Comparison of ENCODE assay signal across 21 cellular contexts in the genomic region with DNA sequence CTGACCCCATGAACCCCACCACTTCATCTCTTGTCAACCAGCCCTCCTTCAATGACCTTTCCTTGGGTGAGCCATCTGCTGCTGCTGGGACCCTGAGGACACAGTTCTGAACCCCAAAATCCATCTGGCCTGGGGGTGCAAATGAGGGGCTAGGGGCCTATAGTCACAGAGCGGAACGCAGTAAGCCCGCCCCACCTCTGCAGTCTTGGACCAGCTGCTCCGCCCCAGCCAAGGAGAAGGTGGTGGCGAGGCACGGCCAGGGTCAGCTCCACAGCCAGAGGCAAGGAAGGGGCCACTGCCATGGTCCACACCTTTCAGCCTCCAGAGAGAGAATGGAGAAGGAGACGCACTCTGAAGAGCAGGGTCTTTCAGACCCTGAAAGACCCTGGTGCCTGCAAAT. TPM values are rescaled to one million over a fixed set of nuclear protein-coding genes. Genes with fewer than 3 reads are reported as not detected.
"Had no signal": no experiment of that assay in that cellular context is flagged by ENCODE, and none has a peak within 500 bp of the region (broad histone marks: within the 10 kb centered on the region; RNA-seq: fewer than 3 reads in every experiment).

No MANE protein-coding gene starts in this region.

- H2AFZ ChIP-seq: hepatocyte had no signal

- H3K79me2 ChIP-seq: hepatocyte had no signal

- H3K4me2 ChIP-seq: hepatocyte had no signal

- H3K4me3 Mint-ChIP-seq: naive B cell; stimulated activated naive B cell treated with anti-CD40 and anti-IgM and Interleukin-4, amounts not matched to agents 10 μg/mL and 1 μg/mL and 100 μg/mL, for 72 hours; stimulated activated naive CD8-positive, alpha-beta T cell treated with anti-CD3 and anti-CD28 coated beads, Interleukin-15, amount 100 ng/mL, for 72 hours had no signal

- H3K36me3 Mint-ChIP-seq: naive B cell; stimulated activated naive B cell treated with anti-CD40 and anti-IgM and Interleukin-4, amounts not matched to agents 10 μg/mL and 1 μg/mL and 100 μg/mL, for 72 hours had no signal

- DNase-seq: cortex of kidney; effector CD8-positive, alpha-beta T cell; foreskin melanocyte; kidney; left ventricle myocardium superior; mesendoderm; naive B cell; stimulated activated CD4-positive, alpha-beta T cell treated with anti-CD3 and anti-CD28 coated beads, Interleukin-2, amount 100 ng/mL, for 24 hours; stimulated activated CD4-positive, alpha-beta T cell treated with anti-CD3 and anti-CD28 coated beads, Interleukin-4, amount 100 ng/mL, for 4 hours; stimulated activated naive B cell treated with anti-CD40 and anti-IgM and Interleukin-4, amounts not matched to agents 10 μg/mL and 1 μg/mL and 100 μg/mL, for 72 hours; stimulated activated naive CD8-positive, alpha-beta T cell treated with anti-CD3 and anti-CD28 coated beads, Interleukin-15, amount 100 ng/mL, for 72 hours; transverse colon had no signal

- H3K36me3 ChIP-seq: ovary, prostate gland, thoracic aorta, transverse colon had no signal

- ATAC-seq: left cardiac atrium; left ventricle myocardium superior; sciatic nerve; stimulated activated naive B cell treated with anti-CD40 and anti-IgM and Interleukin-4, amounts not matched to agents 10 μg/mL and 1 μg/mL and 100 μg/mL, for 72 hours; stimulated activated naive CD8-positive, alpha-beta T cell treated with anti-CD3 and anti-CD28 coated beads, Interleukin-15, amount 100 ng/mL, for 72 hours had no signal

- H3K9me3 ChIP-seq: ovary, prostate gland, thoracic aorta, transverse colon had no signal

- H3K4me3 ChIP-seq: hepatocyte, ovary, prostate gland, thoracic aorta, transverse colon had no signal

- H3K27me3 ChIP-seq: ovary had no signal

- H3K4me1 ChIP-seq: prostate gland had no signal

- H3K27ac Mint-ChIP-seq: stimulated activated naive B cell treated with anti-CD40 and anti-IgM and Interleukin-4, amounts not matched to agents 10 μg/mL and 1 μg/mL and 100 μg/mL, for 72 hours; stimulated activated naive CD8-positive, alpha-beta T cell treated with anti-CD3 and anti-CD28 coated beads, Interleukin-15, amount 100 ng/mL, for 72 hours had no signal

- H3K9me3 Mint-ChIP-seq: naive B cell; stimulated activated naive B cell treated with anti-CD40 and anti-IgM and Interleukin-4, amounts not matched to agents 10 μg/mL and 1 μg/mL and 100 μg/mL, for 72 hours; stimulated activated naive CD8-positive, alpha-beta T cell treated with anti-CD3 and anti-CD28 coated beads, Interleukin-15, amount 100 ng/mL, for 72 hours had no signal

- H3K27ac ChIP-seq: hepatocyte, ovary, prostate gland, thoracic aorta, transverse colon had no signal

RNA-seq across cellular contexts. Expression of gene TMEM179, which starts 5.1 kb away (rescaled TPM):
- total RNA-seq: left ventricle myocardium superior, lung microvascular endothelial cell, renal cortical epithelial cell, subcutaneous adipose tissue, thoracic aorta had no signal

RNA-seq across cellular contexts. Expression of gene C14orf180, which starts 19.9 kb away (rescaled TPM):
- total RNA-seq: lung microvascular endothelial cell, renal cortical epithelial cell had no signal
